1 cellular context compared by ENCODE assay signal in the genomic region with DNA sequence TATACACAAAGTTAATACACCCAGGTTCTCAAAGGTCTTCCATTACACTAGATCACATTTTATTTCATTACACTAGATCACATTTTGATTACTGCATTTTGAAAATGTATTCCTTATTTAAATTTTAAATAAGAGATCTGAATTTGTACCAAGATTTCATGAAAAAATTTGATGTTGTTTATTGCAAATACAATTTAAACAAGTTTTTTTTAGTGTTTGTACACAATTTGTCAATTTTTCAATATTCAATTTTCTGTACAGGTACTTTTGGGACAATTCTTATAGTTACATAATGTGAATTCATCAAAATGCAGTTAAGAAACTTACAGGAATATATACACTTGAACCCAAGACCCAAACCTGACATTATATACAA.
TF ChIP-seq lines count a peak whose summit lies in the region.

No MANE protein-coding gene starts in this region.

TF ChIP-seq in WTC11, 78 proteins besides CTCF, POLR2A, EP300 and RAD21 (continued from another document):
- TF ChIP-seq, protein P1, sequence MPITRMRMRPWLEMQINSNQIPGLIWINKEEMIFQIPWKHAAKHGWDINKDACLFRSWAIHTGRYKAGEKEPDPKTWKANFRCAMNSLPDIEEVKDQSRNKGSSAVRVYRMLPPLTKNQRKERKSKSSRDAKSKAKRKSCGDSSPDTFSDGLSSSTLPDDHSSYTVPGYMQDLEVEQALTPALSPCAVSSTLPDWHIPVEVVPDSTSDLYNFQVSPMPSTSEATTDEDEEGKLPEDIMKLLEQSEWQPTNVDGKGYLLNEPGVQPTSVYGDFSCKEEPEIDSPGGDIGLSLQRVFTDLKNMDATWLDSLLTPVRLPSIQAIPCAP (CRISPR knock-in tag; IDR thresholded peaks at IDR 0.05): no peak
- TF ChIP-seq, protein P2, sequence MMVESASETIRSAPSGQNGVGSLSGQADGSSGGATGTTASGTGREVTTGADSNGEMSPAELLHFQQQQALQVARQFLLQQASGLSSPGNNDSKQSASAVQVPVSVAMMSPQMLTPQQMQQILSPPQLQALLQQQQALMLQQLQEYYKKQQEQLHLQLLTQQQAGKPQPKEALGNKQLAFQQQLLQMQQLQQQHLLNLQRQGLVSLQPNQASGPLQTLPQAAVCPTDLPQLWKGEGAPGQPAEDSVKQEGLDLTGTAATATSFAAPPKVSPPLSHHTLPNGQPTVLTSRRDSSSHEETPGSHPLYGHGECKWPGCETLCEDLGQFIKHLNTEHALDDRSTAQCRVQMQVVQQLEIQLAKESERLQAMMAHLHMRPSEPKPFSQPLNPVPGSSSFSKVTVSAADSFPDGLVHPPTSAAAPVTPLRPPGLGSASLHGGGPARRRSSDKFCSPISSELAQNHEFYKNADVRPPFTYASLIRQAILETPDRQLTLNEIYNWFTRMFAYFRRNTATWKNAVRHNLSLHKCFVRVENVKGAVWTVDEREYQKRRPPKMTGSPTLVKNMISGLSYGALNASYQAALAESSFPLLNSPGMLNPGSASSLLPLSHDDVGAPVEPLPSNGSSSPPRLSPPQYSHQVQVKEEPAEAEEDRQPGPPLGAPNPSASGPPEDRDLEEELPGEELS (CRISPR knock-in tag; IDR thresholded peaks at IDR 0.05): no peak
